7 cellular contexts compared by ENCODE assay signal in genomic region chr15:99566157-99566900, GRCh38. TPM values are rescaled to one million over a fixed set of nuclear protein-coding genes. Genes with fewer than 3 reads are reported as not detected.
DNase-seq lines count a peak whose midpoint lies in the region; ATAC-seq, FAIRE-seq and TF ChIP-seq lines count a peak whose summit lies in the region.

No MANE protein-coding gene starts in this region.

- TF ChIP-seq CTCF in heart left ventricle (IDR thresholded peaks at IDR 0.05): no peak

- H3K9me3 ChIP-seq in heart left ventricle: no peaks in the 10 kb centered on the region

- ATAC-seq in heart left ventricle: peak in 3 of 4 donors; percentile 18 to 38 (median 37)
- no peak for ATAC-seq in GM21528 (IDR thresholded peaks at IDR 0.05; ENCODE audit: low FRiP score, unreplicated experiment)
- no peak for ATAC-seq in GM18511 (IDR thresholded peaks at IDR 0.05; ENCODE audit: unreplicated experiment)

- peak overlapping the region; percentile 73 to 97 (median 86) for H3K4me3 ChIP-seq in heart left ventricle

- H3K9me3 Mint-ChIP-seq in activated naive CD4-positive, alpha-beta T cell treated with anti-CD3 and anti-CD28 coated beads, Interleukin-2, amount 50 U/mL, for 24 hours: no peaks in the 10 kb centered on the region

- DNase-seq in GM12892 (ENCODE audit: insufficient read length): peak; percentile 23
- peak; percentile 20 for DNase-seq in MV-4-11 (lab: John Stamatoyannopoulos, UW)
- DNase-seq in heart left ventricle: peak in 4 of 5 donors; percentile 47 to 55 (median 52)
- peak; percentile 84 for DNase-seq in posterior vena cava (ENCODE audit: low spot score)

- H3K27me3 Mint-ChIP-seq in activated naive CD4-positive, alpha-beta T cell treated with anti-CD3 and anti-CD28 coated beads, Interleukin-2, amount 50 U/mL, for 24 hours: no peaks in the 10 kb centered on the region

- no peaks in the 10 kb centered on the region for H3K36me3 ChIP-seq in heart left ventricle

- H3K27ac Mint-ChIP-seq in activated naive CD4-positive, alpha-beta T cell treated with anti-CD3 and anti-CD28 coated beads, Interleukin-2, amount 50 U/mL, for 24 hours: peak overlapping the region; percentile 90

- peaks cover 10 to 64% (median 41%) of the 10 kb centered on the region in 12 donors for H3K4me1 ChIP-seq in heart left ventricle

- intact Hi-C loops in heart left ventricle (cut with DNase I) (loop anchor here (2.0 to 10.0 kb wide), 16 partner anchors 59 to 279 kb away; no protein-coding TSS in a partner anchor), posterior vena cava (cut with DNase I) (loop anchor here (5.0 to 10.0 kb wide), 3 partner anchors 59 to 486 kb away; no protein-coding TSS in a partner anchor)

- peak overlapping the region; percentile 93 for H3K4me3 Mint-ChIP-seq in activated naive CD4-positive, alpha-beta T cell treated with anti-CD3 and anti-CD28 coated beads, Interleukin-2, amount 50 U/mL, for 24 hours

- no peaks in the 10 kb centered on the region for H3K36me3 Mint-ChIP-seq in activated naive CD4-positive, alpha-beta T cell treated with anti-CD3 and anti-CD28 coated beads, Interleukin-2, amount 50 U/mL, for 24 hours

- FAIRE-seq in GM12892 (lab: Jason Lieb, UNC): no peak

- H3K27me3 ChIP-seq in heart left ventricle: no peaks in the 10 kb centered on the region

- H3K4me1 Mint-ChIP-seq in activated naive CD4-positive, alpha-beta T cell treated with anti-CD3 and anti-CD28 coated beads, Interleukin-2, amount 50 U/mL, for 24 hours: peaks cover 58% of the 10 kb centered on the region

- WGBS in heart left ventricle, 4 donors: 0 to 1% (median 0%) methylated on average over 23 to 69 of the region's 69 CpGs

- TF ChIP-seq POLR2A in GM12892 (IDR thresholded peaks at IDR 0.05; ENCODE audit: low read depth, low read length) (no peak), heart left ventricle (IDR thresholded peaks at IDR 0.05) (no peak)

- peak overlapping the region; percentile 97 to 100 (median 99) for H3K27ac ChIP-seq in heart left ventricle

RNA-seq across cellular contexts. Expression of gene MEF2A, which starts 0.5 kb away (rescaled TPM):
- 53.2 TPM for polyA plus RNA-seq in GM12892 (2012; ENCODE audit: missing spikeins)
- total RNA-seq in heart left ventricle: 100 to 1,000 TPM; 131 to 192 (median 160) TPM
- polyA plus RNA-seq in heart left ventricle: 10 to 100 TPM; 53.4 to 54.2 TPM
- total RNA-seq in posterior vena cava: 100 to 1,000 TPM in 1 of 2 donors, 10 to 100 TPM in 1; 90.6 to 121 TPM

Comparison
In these comparisons a context has a peak if more than half of its experiments do, and no peak if none do; other contexts are left out.
1. DNase-seq: peak in every context shown above with its lines; median percentile 84 in posterior vena cava; 52 in heart left ventricle; 23 in GM12892; 20 in MV-4-11.
2. ATAC-seq: peak in heart left ventricle (3 of 4); none in GM21528 (single experiment) and GM18511 (single experiment).